8 cellular contexts compared by ENCODE assay signal in the genomic region with DNA sequence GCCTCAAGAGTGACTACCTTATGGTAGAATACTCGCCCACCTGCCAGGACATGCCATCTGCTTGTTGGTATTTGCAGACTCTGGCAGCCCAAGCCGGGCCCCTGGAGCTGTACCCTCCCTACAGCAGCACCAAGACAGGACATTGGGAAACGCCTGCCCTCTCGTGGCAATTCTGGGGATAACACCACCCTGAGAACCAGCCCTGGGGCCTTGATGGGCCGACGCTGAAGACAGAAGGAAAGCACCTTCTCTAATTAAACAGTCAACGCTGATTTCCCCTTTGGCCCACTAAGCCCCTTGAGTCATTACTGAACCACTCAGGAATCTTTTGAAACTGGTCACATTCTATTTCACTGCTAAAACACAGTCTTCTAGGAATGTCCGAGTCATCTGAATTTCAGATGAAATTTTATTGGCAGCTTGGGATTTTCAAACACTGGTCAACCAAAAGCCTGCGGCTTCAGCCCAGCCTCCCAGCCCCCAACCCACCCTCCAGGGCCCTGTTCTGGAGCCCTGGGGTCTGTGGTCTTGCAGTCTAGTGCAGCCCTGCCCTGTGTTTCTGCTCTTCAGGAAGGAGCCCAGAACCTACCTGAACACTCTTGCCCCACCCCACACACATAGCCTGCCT.
DNase-seq lines count a peak whose midpoint lies in the region; ATAC-seq and TF ChIP-seq lines count a peak whose summit lies in the region.

No MANE protein-coding gene starts in this region.

- no peak for TF ChIP-seq EP300 in neural cell (conservative IDR thresholded peaks at IDR 0.05; ENCODE audit: poor library complexity, severe bottlenecking)

- no peaks in the 10 kb centered on the region for H3F3A ChIP-seq in neural cell (ENCODE audit: insufficient read depth, low read length, poor library complexity, severe bottlenecking)

- no peak overlapping the region for H3K27ac ChIP-seq in neural cell (ENCODE audit: low read length)

- H3K4me3 ChIP-seq in neural cell (ENCODE audit: low read length): no peak overlapping the region

- H3K27me3 ChIP-seq in neural cell (ENCODE audit: insufficient read depth, low read depth, low read length): no peaks in the 10 kb centered on the region

- TF ChIP-seq CTCF in neural cell (IDR thresholded peaks at IDR 0.05; ENCODE audit: poor library complexity, severe bottlenecking): peak; percentile 79

- H2AFZ ChIP-seq in neural cell (ENCODE audit: low read depth, low read length): no peak overlapping the region

- no peaks in the 10 kb centered on the region for H3K9me2 ChIP-seq in neural cell (ENCODE audit: insufficient read depth, low read length)

- no peaks in the 10 kb centered on the region for H4K20me1 ChIP-seq in neural cell (ENCODE audit: insufficient read depth)

- H3K36me3 ChIP-seq in neural cell (ENCODE audit: insufficient read depth, low read length): no peaks in the 10 kb centered on the region

- peak; percentile 73 for TF ChIP-seq RAD21 in neural cell (conservative IDR thresholded peaks at IDR 0.05)

- DNase-seq in COLO829 (ENCODE audit: low spot score) (peak; percentile 24), OCI-M1 (lab: John Stamatoyannopoulos, UW) (peak; percentile 89), fibroblast of gingiva (ENCODE audit: low read depth) (peak; percentile 59)
- peak; percentile 78 for DNase-seq in activated T-cell treated with anti-CD3 and anti-CD28 coated beads, Interleukin-2, amount 50 U/mL, for 1 hour
- peak; percentile 88 for DNase-seq in stimulated activated naive CD8-positive, alpha-beta T cell treated with anti-CD3 and anti-CD28 coated beads, Interleukin-15, Interleukin-2, amounts not matched to agents 100 U/mL and 50 U/mL, for 24 hours

- ATAC-seq in GM19452 (IDR thresholded peaks at IDR 0.05; ENCODE audit: unreplicated experiment) (peak; percentile 83), HG03521 (IDR thresholded peaks at IDR 0.05; ENCODE audit: unreplicated experiment) (peak; percentile 80)
- ATAC-seq in stimulated activated naive CD8-positive, alpha-beta T cell treated with anti-CD3 and anti-CD28 coated beads, Interleukin-15, Interleukin-2, amounts not matched to agents 100 U/mL and 50 U/mL, for 24 hours: peak; percentile 89

- no peak overlapping the region for H3K9ac ChIP-seq in neural cell (ENCODE audit: low read length)

- H3K4me2 ChIP-seq in neural cell (ENCODE audit: low read length): no peak overlapping the region

- H3K79me2 ChIP-seq in neural cell (replicated peaks; ENCODE audit: insufficient read depth, low read length): no peaks in the 10 kb centered on the region

- no peaks in the 10 kb centered on the region for H3K9me3 ChIP-seq in neural cell (ENCODE audit: low read length)

TF ChIP-seq in neural cell, 6 proteins besides CTCF, POLR2A, EP300 and RAD21:
- TF ChIP-seq POLR2AphosphoS5 (IDR thresholded peaks at IDR 0.05) (no peak), SMC3 (conservative IDR thresholded peaks at IDR 0.05; ENCODE audit: poor library complexity) (peak; percentile 74)

Comparison
In these comparisons a context has a peak if more than half of its experiments do, and no peak if none do; other contexts are left out.
1. DNase-seq: peak in every context shown above with its lines; median percentile 89 in OCI-M1; 88 in stimulated activated naive CD8-positive, alpha-beta T cell treated with anti-CD3 and anti-CD28 coated beads, Interleukin-15, Interleukin-2, amounts not matched to agents 100 U/mL and 50 U/mL, for 24 hours; 78 in activated T-cell treated with anti-CD3 and anti-CD28 coated beads, Interleukin-2, amount 50 U/mL, for 1 hour; 59 in fibroblast of gingiva; 24 in COLO829.